Comparison of ENCODE assay signal across 1 cellular context in genomic region chr9:92589918-92590317, GRCh38.
TF ChIP-seq lines count a peak whose summit lies in the region.

No MANE protein-coding gene starts in this region.

TF ChIP-seq in GM23338, 12 proteins besides CTCF, POLR2A, EP300 and RAD21 (continued from another document):
- TF ChIP-seq ZNF462 (CRISPR knock-in tag; IDR thresholded peaks at IDR 0.05): no peak
- no peak for TF ChIP-seq EZH2phosphoT487 (IDR thresholded peaks at IDR 0.05; ENCODE audit: unreplicated experiment)
- TF ChIP-seq EZH2 (IDR thresholded peaks at IDR 0.05; ENCODE audit: low read depth, unreplicated experiment): no peak
- no peak for TF ChIP-seq ETS1 (IDR thresholded peaks at IDR 0.05)
- no peak for TF ChIP-seq ZNF331 (CRISPR knock-in tag; IDR thresholded peaks at IDR 0.05; ENCODE audit: low read depth)
- TF ChIP-seq NANOG (IDR thresholded peaks at IDR 0.05; ENCODE audit: borderline replicate concordance): no peak
- no peak for TF ChIP-seq STAT1 (IDR thresholded peaks at IDR 0.05; ENCODE audit: unreplicated experiment)
- TF ChIP-seq POLR2AphosphoS5 (IDR thresholded peaks at IDR 0.05; ENCODE audit: low read depth): no peak
- no peak for TF ChIP-seq CREB1 (CRISPR knock-in tag; IDR thresholded peaks at IDR 0.05; ENCODE audit: low read depth)
- no peak for TF ChIP-seq ZNF114 (CRISPR knock-in tag; IDR thresholded peaks at IDR 0.05)
- TF ChIP-seq, protein P1, sequence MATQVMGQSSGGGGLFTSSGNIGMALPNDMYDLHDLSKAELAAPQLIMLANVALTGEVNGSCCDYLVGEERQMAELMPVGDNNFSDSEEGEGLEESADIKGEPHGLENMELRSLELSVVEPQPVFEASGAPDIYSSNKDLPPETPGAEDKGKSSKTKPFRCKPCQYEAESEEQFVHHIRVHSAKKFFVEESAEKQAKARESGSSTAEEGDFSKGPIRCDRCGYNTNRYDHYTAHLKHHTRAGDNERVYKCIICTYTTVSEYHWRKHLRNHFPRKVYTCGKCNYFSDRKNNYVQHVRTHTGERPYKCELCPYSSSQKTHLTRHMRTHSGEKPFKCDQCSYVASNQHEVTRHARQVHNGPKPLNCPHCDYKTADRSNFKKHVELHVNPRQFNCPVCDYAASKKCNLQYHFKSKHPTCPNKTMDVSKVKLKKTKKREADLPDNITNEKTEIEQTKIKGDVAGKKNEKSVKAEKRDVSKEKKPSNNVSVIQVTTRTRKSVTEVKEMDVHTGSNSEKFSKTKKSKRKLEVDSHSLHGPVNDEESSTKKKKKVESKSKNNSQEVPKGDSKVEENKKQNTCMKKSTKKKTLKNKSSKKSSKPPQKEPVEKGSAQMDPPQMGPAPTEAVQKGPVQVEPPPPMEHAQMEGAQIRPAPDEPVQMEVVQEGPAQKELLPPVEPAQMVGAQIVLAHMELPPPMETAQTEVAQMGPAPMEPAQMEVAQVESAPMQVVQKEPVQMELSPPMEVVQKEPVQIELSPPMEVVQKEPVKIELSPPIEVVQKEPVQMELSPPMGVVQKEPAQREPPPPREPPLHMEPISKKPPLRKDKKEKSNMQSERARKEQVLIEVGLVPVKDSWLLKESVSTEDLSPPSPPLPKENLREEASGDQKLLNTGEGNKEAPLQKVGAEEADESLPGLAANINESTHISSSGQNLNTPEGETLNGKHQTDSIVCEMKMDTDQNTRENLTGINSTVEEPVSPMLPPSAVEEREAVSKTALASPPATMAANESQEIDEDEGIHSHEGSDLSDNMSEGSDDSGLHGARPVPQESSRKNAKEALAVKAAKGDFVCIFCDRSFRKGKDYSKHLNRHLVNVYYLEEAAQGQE (IDR thresholded peaks at IDR 0.05; ENCODE audit: unreplicated experiment): no peak
